ENCODE assay signal across 1 cellular context in the genomic region with DNA sequence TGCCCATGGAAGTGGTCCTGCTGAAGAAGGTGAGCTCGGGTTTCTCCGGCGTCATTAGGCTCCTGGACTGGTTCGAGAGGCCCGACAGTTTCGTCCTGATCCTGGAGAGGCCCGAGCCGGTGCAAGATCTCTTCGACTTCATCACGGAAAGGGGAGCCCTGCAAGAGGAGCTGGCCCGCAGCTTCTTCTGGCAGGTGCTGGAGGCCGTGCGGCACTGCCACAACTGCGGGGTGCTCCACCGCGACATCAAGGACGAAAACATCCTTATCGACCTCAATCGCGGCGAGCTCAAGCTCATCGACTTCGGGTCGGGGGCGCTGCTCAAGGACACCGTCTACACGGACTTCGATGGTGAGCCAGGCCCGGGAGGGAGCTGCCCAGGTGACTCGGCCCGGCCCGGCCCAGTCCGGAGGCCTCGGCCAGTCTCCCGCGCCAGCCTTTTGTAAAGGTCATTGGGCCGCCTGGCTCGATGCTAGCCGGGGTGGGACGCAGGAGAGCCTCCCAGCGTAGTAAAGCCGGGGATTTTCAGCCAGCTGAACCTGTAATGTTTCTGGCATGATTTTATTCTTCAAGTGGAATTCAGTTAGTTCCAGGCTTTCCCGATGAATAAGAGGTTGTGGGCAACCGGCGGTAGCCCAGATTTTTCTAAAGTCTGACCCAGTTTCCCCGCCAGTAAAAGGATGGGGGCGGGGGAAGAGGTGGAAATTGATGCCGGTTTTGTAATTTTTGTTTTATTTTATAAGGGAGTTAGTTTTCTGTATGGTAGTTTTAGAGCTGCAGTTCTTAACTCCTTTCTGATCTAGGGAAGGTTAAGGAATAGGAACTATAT.
TF ChIP-seq lines count a peak whose summit lies in the region.

No MANE protein-coding gene starts in this region.

TF ChIP-seq in HepG2, 621 proteins besides CTCF, POLR2A, EP300 and RAD21 (continued from another document):
- TF ChIP-seq ZNF816 (CRISPR knock-in tag; IDR thresholded peaks at IDR 0.05; ENCODE audit: borderline replicate concordance) (peak; percentile 74; the same call in 1 of the 2 replicates), FOXA3 (CRISPR knock-in tag; IDR thresholded peaks at IDR 0.05) (no peak), SMC3 (IDR thresholded peaks at IDR 0.05; ENCODE audit: low read length) (no peak), SMAD3 (CRISPR knock-in tag; IDR thresholded peaks at IDR 0.05) (no peak), FOXP1 (IDR thresholded peaks at IDR 0.05) (no peak), FOXP1 (CRISPR knock-in tag; IDR thresholded peaks at IDR 0.05) (no peak), ZFP82 (CRISPR knock-in tag; IDR thresholded peaks at IDR 0.05; ENCODE audit: borderline replicate concordance) (peak; percentile 28; the same call in 1 of the 2 replicates), ZNF430 (CRISPR knock-in tag; IDR thresholded peaks at IDR 0.05) (peak; percentile 81), ZNF615 (CRISPR knock-in tag; IDR thresholded peaks at IDR 0.05; ENCODE audit: borderline replicate concordance) (no peak), ZC3H4 (CRISPR knock-in tag; IDR thresholded peaks at IDR 0.05; ENCODE audit: borderline replicate concordance) (no peak), MBNL3 (CRISPR knock-in tag; conservative IDR thresholded peaks at IDR 0.05) (no peak), ZNF138 (CRISPR knock-in tag; IDR thresholded peaks at IDR 0.05; ENCODE audit: low read depth) (no peak), ZNF558 (CRISPR knock-in tag; IDR thresholded peaks at IDR 0.05; ENCODE audit: borderline replicate concordance) (0 out of 2 replicates have a peak, but pooled peaks have one; percentile 59), ZNF274 (CRISPR knock-in tag; IDR thresholded peaks at IDR 0.05) (peak; percentile 59; the same call in 1 of the 2 replicates), ZNF737 (CRISPR knock-in tag; IDR thresholded peaks at IDR 0.05; ENCODE audit: borderline replicate concordance) (peak; percentile 61; the same call in 1 of the 2 replicates), PRMT3 (CRISPR knock-in tag; IDR thresholded peaks at IDR 0.05; ENCODE audit: borderline replicate concordance, low read depth) (no peak), ZNF501 (CRISPR knock-in tag; IDR thresholded peaks at IDR 0.05) (0 out of 2 replicates have a peak, but pooled peaks have one; percentile 15), ADNP (CRISPR knock-in tag; IDR thresholded peaks at IDR 0.05) (no peak), SRY (CRISPR knock-in tag; IDR thresholded peaks at IDR 0.05) (peak; percentile 64; the same call in 1 of the 2 replicates), WIZ (CRISPR knock-in tag; IDR thresholded peaks at IDR 0.05) (peak; percentile 45; the same call in 1 of the 2 replicates), U2AF1 (optimal IDR thresholded peaks at IDR 0.05; ENCODE audit: low read depth, low read length) (no peak), ZNF30 (CRISPR knock-in tag; IDR thresholded peaks at IDR 0.05) (no peak), RFX1 (IDR thresholded peaks at IDR 0.05) (no peak), POLR2AphosphoS2 (IDR thresholded peaks at IDR 0.05; ENCODE audit: low read depth, low read length) (0 out of 2 replicates have a peak, but pooled peaks have one; percentile 13), ZNF446 (CRISPR knock-in tag; IDR thresholded peaks at IDR 0.05) (peak; percentile 88), RORA (CRISPR knock-in tag; IDR thresholded peaks at IDR 0.05) (peak; percentile 77; the same call in 1 of the 2 replicates), MBD4 (IDR thresholded peaks at IDR 0.05; ENCODE audit: borderline replicate concordance, low read length) (peak; percentile 43; the same call in 1 of the 2 replicates), HOXA5 (CRISPR knock-in tag; IDR thresholded peaks at IDR 0.05) (peak; percentile 24), MAZ (IDR thresholded peaks at IDR 0.05; ENCODE audit: borderline replicate concordance, low read depth, low read length) (no peak), MAZ (CRISPR knock-in tag; IDR thresholded peaks at IDR 0.05; ENCODE audit: low read depth) (no peak)
- TF ChIP-seq, protein P1, sequence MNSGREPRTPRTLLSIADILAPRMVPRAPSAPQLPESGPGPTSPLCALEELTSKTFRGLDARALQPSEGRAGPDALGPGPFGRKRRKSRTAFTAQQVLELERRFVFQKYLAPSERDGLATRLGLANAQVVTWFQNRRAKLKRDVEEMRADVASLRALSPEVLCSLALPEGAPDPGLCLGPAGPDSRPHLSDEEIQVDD (CRISPR knock-in tag; IDR thresholded peaks at IDR 0.05; ENCODE audit: borderline replicate concordance) = peak; percentile 50
- TF ChIP-seq, protein P2, sequence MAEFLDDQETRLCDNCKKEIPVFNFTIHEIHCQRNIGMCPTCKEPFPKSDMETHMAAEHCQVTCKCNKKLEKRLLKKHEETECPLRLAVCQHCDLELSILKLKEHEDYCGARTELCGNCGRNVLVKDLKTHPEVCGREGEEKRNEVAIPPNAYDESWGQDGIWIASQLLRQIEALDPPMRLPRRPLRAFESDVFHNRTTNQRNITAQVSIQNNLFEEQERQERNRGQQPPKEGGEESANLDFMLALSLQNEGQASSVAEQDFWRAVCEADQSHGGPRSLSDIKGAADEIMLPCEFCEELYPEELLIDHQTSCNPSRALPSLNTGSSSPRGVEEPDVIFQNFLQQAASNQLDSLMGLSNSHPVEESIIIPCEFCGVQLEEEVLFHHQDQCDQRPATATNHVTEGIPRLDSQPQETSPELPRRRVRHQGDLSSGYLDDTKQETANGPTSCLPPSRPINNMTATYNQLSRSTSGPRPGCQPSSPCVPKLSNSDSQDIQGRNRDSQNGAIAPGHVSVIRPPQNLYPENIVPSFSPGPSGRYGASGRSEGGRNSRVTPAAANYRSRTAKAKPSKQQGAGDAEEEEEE (CRISPR knock-in tag; IDR thresholded peaks at IDR 0.05; ENCODE audit: borderline replicate concordance) = no peak
- TF ChIP-seq, protein P3, sequence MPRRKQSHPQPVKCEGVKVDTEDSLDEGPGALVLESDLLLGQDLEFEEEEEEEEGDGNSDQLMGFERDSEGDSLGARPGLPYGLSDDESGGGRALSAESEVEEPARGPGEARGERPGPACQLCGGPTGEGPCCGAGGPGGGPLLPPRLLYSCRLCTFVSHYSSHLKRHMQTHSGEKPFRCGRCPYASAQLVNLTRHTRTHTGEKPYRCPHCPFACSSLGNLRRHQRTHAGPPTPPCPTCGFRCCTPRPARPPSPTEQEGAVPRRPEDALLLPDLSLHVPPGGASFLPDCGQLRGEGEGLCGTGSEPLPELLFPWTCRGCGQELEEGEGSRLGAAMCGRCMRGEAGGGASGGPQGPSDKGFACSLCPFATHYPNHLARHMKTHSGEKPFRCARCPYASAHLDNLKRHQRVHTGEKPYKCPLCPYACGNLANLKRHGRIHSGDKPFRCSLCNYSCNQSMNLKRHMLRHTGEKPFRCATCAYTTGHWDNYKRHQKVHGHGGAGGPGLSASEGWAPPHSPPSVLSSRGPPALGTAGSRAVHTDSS (CRISPR knock-in tag; conservative IDR thresholded peaks at IDR 0.05) = no peak
- TF ChIP-seq, protein P4, sequence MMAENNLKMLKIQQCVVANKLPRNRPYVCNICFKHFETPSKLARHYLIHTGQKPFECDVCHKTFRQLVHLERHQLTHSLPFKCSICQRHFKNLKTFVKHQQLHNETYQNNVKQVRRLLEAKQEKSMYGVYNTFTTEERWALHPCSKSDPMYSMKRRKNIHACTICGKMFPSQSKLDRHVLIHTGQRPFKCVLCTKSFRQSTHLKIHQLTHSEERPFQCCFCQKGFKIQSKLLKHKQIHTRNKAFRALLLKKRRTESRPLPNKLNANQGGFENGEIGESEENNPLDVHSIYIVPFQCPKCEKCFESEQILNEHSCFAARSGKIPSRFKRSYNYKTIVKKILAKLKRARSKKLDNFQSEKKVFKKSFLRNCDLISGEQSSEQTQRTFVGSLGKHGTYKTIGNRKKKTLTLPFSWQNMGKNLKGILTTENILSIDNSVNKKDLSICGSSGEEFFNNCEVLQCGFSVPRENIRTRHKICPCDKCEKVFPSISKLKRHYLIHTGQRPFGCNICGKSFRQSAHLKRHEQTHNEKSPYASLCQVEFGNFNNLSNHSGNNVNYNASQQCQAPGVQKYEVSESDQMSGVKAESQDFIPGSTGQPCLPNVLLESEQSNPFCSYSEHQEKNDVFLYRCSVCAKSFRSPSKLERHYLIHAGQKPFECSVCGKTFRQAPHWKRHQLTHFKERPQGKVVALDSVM (CRISPR knock-in tag; IDR thresholded peaks at IDR 0.05) = no peak; the same call in 1 of the 2 replicates
- TF ChIP-seq, protein P5, sequence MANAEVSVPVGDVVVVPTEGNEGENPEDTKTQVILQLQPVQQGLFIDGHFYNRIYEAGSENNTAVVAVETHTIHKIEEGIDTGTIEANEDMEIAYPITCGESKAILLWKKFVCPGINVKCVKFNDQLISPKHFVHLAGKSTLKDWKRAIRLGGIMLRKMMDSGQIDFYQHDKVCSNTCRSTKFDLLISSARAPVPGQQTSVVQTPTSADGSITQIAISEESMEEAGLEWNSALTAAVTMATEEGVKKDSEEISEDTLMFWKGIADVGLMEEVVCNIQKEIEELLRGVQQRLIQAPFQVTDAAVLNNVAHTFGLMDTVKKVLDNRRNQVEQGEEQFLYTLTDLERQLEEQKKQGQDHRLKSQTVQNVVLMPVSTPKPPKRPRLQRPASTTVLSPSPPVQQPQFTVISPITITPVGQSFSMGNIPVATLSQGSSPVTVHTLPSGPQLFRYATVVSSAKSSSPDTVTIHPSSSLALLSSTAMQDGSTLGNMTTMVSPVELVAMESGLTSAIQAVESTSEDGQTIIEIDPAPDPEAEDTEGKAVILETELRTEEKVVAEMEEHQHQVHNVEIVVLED (CRISPR knock-in tag; IDR thresholded peaks at IDR 0.05; ENCODE audit: borderline replicate concordance) = no peak
